ENCODE assay signal across 1 cellular context in the genomic region with DNA sequence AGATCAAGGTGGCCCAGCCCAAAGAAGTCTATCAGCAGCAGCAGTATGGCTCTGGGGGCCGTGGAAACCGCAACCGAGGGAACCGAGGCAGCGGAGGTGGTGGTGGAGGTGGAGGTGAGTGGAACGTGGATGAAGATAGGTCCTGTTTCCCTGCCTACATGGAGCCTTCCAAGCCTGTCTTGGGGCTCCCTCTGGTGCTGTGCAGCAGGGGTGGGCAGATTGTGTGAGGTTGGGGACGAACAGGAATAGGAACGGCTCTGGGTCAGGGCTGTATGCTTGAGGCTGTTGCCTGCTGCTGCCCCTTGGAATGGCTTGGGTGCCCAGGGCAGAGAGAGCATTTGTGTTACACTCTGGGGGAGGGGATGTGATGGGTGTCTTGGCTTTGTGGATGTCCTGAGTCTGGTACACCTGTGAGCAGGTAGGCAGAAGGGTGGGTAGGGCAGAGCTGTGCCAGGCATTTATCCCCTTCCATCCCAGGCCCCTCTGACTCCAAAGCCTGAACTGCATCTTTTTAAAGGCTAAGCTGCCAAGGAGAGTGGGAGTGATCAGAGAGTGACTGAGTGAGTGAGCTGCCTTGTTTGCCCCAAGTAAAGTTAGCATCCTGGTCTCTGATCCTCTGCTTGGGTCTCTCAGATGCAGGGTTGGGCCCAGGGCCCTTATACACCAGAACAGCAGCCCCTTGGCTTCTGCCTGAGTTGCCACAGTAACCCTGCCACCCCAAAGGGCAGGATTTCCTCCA.
TF ChIP-seq lines count a peak whose summit lies in the region.

No MANE protein-coding gene starts in this region.

TF ChIP-seq in endothelial cell of umbilical vein, 7 proteins besides CTCF, POLR2A, EP300 and RAD21:
- no peak for TF ChIP-seq FOS (IDR thresholded peaks at IDR 0.05; ENCODE audit: borderline replicate concordance, insufficient read depth, low read length)
- peak; percentile 42 for TF ChIP-seq POLR2AphosphoS5 (IDR thresholded peaks at IDR 0.05; ENCODE audit: insufficient read depth, low read depth, low read length)
